Comparison of ENCODE assay signal across 9 cellular contexts in genomic region chr12:116880213-116880816, GRCh38. TPM values are rescaled to one million over a fixed set of nuclear protein-coding genes. Genes with fewer than 3 reads are reported as not detected.
DNase-seq lines count a peak whose midpoint lies in the region; ATAC-seq and TF ChIP-seq lines count a peak whose summit lies in the region.
"Had no signal": no experiment of that assay in that cellular context is flagged by ENCODE, and none has a peak within 500 bp of the region (broad histone marks: within the 10 kb centered on the region; RNA-seq: fewer than 3 reads in every experiment).

No MANE protein-coding gene starts in this region.

- no peak overlapping the region for H2AFZ ChIP-seq in OCI-LY3 (ENCODE audit: low read depth, low read length)

- no peak overlapping the region for H3K27ac ChIP-seq in OCI-LY3 (ENCODE audit: low read length)
- no peak overlapping the region for H3K27ac ChIP-seq in gastrocnemius medialis

- intact Hi-C loops in gastrocnemius medialis (cut with DNase I; ENCODE audit: low total_unique reads), result loop anchor here (5.0 kb wide), 1 partner anchor 178 kb away; no protein-coding TSS in a partner anchor

- no peaks in the 10 kb centered on the region for H4K20me1 ChIP-seq in OCI-LY3 (ENCODE audit: insufficient read depth, low read length)

- DNase-seq in NCI-H2171 treated with DMSO at 0.1 percent for 48 hours (lab: John Stamatoyannopoulos, UW) (peak; percentile 19), NCI-H2171 (lab: John Stamatoyannopoulos, UW) (no peak), epithelial cell of proximal tubule (ENCODE audit: low read depth) (no peak), gastrocnemius medialis (no peak), COLO668 (lab: John Stamatoyannopoulos, UW; ENCODE audit: unreplicated experiment) (no peak), GDM1 (lab: John Stamatoyannopoulos, UW) (no peak)
- DNase-seq in stimulated activated CD4-positive, alpha-beta T cell treated with anti-CD3 and anti-CD28 coated beads, Interleukin-4, amount 100 ng/mL, for 1 hour, result no peak

- no peak for ATAC-seq in gastrocnemius medialis

- in situ Hi-C loops in gastrocnemius medialis (cut with MboI; ENCODE audit: low sequenced_read_pairs in 4 of 4), result no loop called here

- TF ChIP-seq CTCF in OCI-LY3 (IDR thresholded peaks at IDR 0.05; ENCODE audit: low read depth, low read length) (no peak), epithelial cell of proximal tubule (conservative IDR thresholded peaks at IDR 0.05; ENCODE audit: low read depth, low read length) (no peak), gastrocnemius medialis (IDR thresholded peaks at IDR 0.05 in 4 of 5, conservative IDR thresholded peaks at IDR 0.05 in 1 of 5) (no peak)

- H3K9ac ChIP-seq in OCI-LY3 (ENCODE audit: low read length), result no peak overlapping the region

- H3K4me3 ChIP-seq in OCI-LY3 (ENCODE audit: low read length) (peak overlapping the region; percentile 58), epithelial cell of proximal tubule (ENCODE audit: low read depth, low read length) (peak overlapping the region; percentile 27), gastrocnemius medialis (peak overlapping the region; percentile 33 to 48 (median 41))

- H3K36me3 ChIP-seq in OCI-LY3 (replicated peaks; ENCODE audit: low read depth, low read length), result no peaks in the 10 kb centered on the region
- no peaks in the 10 kb centered on the region for H3K36me3 ChIP-seq in gastrocnemius medialis

- no peak for TF ChIP-seq POLR2A in gastrocnemius medialis (IDR thresholded peaks at IDR 0.05)

- H3K4me1 ChIP-seq in OCI-LY3 (ENCODE audit: low read length), result no peaks in the 10 kb centered on the region
- H3K4me1 ChIP-seq in gastrocnemius medialis, result peaks cover 14 to 36% of the 10 kb centered on the region in 2 donors

- H3K9me3 ChIP-seq in OCI-LY3 (ENCODE audit: insufficient read depth, low read length), result no peaks in the 10 kb centered on the region
- H3K9me3 ChIP-seq in gastrocnemius medialis, result no peaks in the 10 kb centered on the region

- no peaks in the 10 kb centered on the region for H3K79me2 ChIP-seq in OCI-LY3 (ENCODE audit: low read length)

- peak overlapping the region; percentile 56 for H3K4me2 ChIP-seq in OCI-LY3 (ENCODE audit: low read length)

- H3K27me3 ChIP-seq in OCI-LY3 (ENCODE audit: low read depth, low read length) (peaks cover 16% of the 10 kb centered on the region), gastrocnemius medialis (peaks cover 44 to 67% (median 66%) of the 10 kb centered on the region in 3 donors)

RNA-seq across cellular contexts. Expression of gene HRK, which starts 0.9 kb away (rescaled TPM):
- total RNA-seq in epithelial cell of proximal tubule (not detected in 2 replicates), gastrocnemius medialis (not detected)
- total RNA-seq: M059J had no signal

RNA-seq across cellular contexts. Expression of gene FBXW8, which starts 30.4 kb away (rescaled TPM):
- total RNA-seq in epithelial cell of proximal tubule, result 13.1 and 14.4 TPM in 2 replicates
- total RNA-seq in gastrocnemius medialis, result 1 to 10 TPM; 4.2 to 5.6 (median 4.7) TPM
